ENCODE assay signal across 24 cellular contexts in the genomic region with DNA sequence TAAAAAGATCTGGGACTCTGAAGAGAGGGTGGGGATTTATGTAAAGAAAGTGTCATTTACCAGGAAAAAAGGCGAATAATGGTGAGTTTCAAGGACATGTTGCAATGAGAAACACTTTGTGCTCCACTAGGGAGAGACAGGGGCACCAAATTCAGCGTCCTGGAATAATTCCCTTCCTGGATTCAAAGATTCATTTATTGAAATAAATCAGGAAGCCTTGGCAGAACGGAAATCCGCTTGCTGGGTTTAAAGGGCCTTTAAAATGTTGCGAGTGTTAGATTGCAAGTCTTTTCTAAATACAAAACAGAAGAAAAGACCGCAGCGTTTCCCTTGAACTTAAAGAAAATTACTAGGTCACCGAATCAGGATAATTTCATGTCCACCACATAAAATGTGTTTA. TPM values are rescaled to one million over a fixed set of nuclear protein-coding genes. Genes with fewer than 3 reads are reported as not detected.
DNase-seq lines count a peak whose midpoint lies in the region; ATAC-seq, FAIRE-seq and TF ChIP-seq lines count a peak whose summit lies in the region.
"Had no signal": no experiment of that assay in that cellular context is flagged by ENCODE, and none has a peak within 500 bp of the region (broad histone marks: within the 10 kb centered on the region; RNA-seq: fewer than 3 reads in every experiment).

No MANE protein-coding gene starts in this region.

- no peak overlapping the region for H2BK5ac ChIP-seq in H9 (ENCODE audit: insufficient read length, low read length)

- H2AFZ ChIP-seq in H9 (ENCODE audit: low read length): no peak overlapping the region
- H2AFZ ChIP-seq in neural progenitor cell (replicated peaks): no peak overlapping the region

- H3K27me3 Mint-ChIP-seq in H9 (ENCODE audit: low read depth) (no peaks in the 10 kb centered on the region; the same call in 1 of the 2 replicates), neural progenitor cell (ENCODE audit: insufficient read depth, low read depth) (peaks cover 12% of the 10 kb centered on the region)

- no peaks in the 10 kb centered on the region for H4K20me1 ChIP-seq in H9 (ENCODE audit: control insufficient read depth, insufficient read depth, insufficient read length)
- H4K20me1 ChIP-seq in neural progenitor cell (ENCODE audit: low read depth): peaks cover 2% of the 10 kb centered on the region
- H4K20me1 ChIP-seq: BLaER1 treated with 17β-estradiol and CSF1 and Interleukin-3, amounts not matched to agents 10 nM and 100 nM had no signal

- H3K4me1 Mint-ChIP-seq in H9: peaks cover 39 to 52% of the 10 kb centered on the region in 2 experiments
- peaks cover 68% of the 10 kb centered on the region for H3K4me1 Mint-ChIP-seq in neural progenitor cell

- H2BK120ac ChIP-seq in H9 (ENCODE audit: low read depth, low read length, poor library complexity, severe bottlenecking): no peak overlapping the region

- H3K36me3 Mint-ChIP-seq in H9 (ENCODE audit: insufficient read depth in 1 of 3, low read depth in 3 of 3): peaks cover 2 to 9% (median 4%) of the 10 kb centered on the region in 3 experiments; a peak in 5 of 7 replicates
- H3K36me3 Mint-ChIP-seq in neural progenitor cell: peaks cover 3% of the 10 kb centered on the region
- H3K36me3 Mint-ChIP-seq: CD8-positive, alpha-beta memory T cell had no signal

- H4K8ac ChIP-seq in H9 (replicated peaks; ENCODE audit: insufficient read length, low read depth, low read length): no peak overlapping the region

- H3K79me2 ChIP-seq in H9 (ENCODE audit: insufficient read depth, low read length) (peaks cover 4% of the 10 kb centered on the region; the same call in 1 of the 2 replicates), neural progenitor cell (ENCODE audit: low read depth) (peaks cover 21% of the 10 kb centered on the region)

- no peaks in the 10 kb centered on the region for H3K36me3 ChIP-seq in neural progenitor cell
- H3K36me3 ChIP-seq: BLaER1 treated with 17β-estradiol and CSF1 and Interleukin-3, amounts not matched to agents 10 nM and 100 nM; MG63; Peyer's patch had no signal

- H3K9me3 Mint-ChIP-seq in H9 (peaks cover 0 to 53% of the 10 kb centered on the region in 2 experiments; a peak in 2 of 5 replicates), neural progenitor cell (no peaks in the 10 kb centered on the region)

- in situ Hi-C loops in astrocyte of the cerebellum (cut with HindIII; ENCODE audit: low sequenced_read_pairs): no loop called here

- H3K27ac ChIP-seq in H9 (ENCODE audit: insufficient read length, low read depth, low read length) (no peak overlapping the region), neural progenitor cell (no peak overlapping the region)
- H3K27ac ChIP-seq: A549; BLaER1 treated with 17β-estradiol and CSF1 and Interleukin-3, amounts not matched to agents 10 nM and 100 nM; HL-60; Peyer's patch had no signal

- H3K23me2 ChIP-seq in H9 (ENCODE audit: insufficient read length, low read depth, low read length, poor library complexity, severe bottlenecking): peaks cover 14% of the 10 kb centered on the region

- DNase-seq in H9: no peak
- no peak for DNase-seq in astrocyte of the cerebellum (ENCODE audit: low read depth)
- no peak for DNase-seq in neural progenitor cell (ENCODE audit: low spot score)
- DNase-seq in stimulated activated CD4-positive, alpha-beta T cell treated with anti-CD3 and anti-CD28 coated beads, Interleukin-4, amount 100 ng/mL, for 1 hour: no peak
- DNase-seq in iPS-NIHi11 (ENCODE audit: low spot score): no peak
- DNase-seq in D721Med (ENCODE audit: insufficient read length, low spot score): no peak
- DNase-seq in stimulated activated naive CD8-positive, alpha-beta T cell treated with anti-CD3 and anti-CD28 coated beads, Interleukin-15, Interleukin-2, amounts not matched to agents 100 U/mL and 50 U/mL, for 24 hours: no peak
- DNase-seq: CD8-positive, alpha-beta memory T cell; DMS79; Kasumi-1; MG63; NCI-H1092; NCI-H1436 treated with DMSO at 0.1 percent for 48 hours; NCI-H2029; NCI-H2171; NCI-H446; NCI-H526 treated with DMSO at 0.1 percent for 48 hours; Peyer's patch had no signal

- TF ChIP-seq CTCF in H9 (conservative IDR thresholded peaks at IDR 0.05): no peak
- TF ChIP-seq CTCF in astrocyte of the cerebellum (IDR thresholded peaks at IDR 0.05; ENCODE audit: low read depth, low read length, missing control alignments): no peak
- TF ChIP-seq CTCF in neural progenitor cell (IDR thresholded peaks at IDR 0.05): no peak
- no peak for TF ChIP-seq CTCF in D721Med (IDR thresholded peaks at IDR 0.05; ENCODE audit: insufficient read depth, missing control alignments)

- no peak overlapping the region for H3K23ac ChIP-seq in H9 (ENCODE audit: insufficient read length, low read depth, low read length)

- no peak overlapping the region for H2BK15ac ChIP-seq in H9 (ENCODE audit: low read depth, low read length)

- H3K14ac ChIP-seq in H9 (ENCODE audit: insufficient read depth, low read length): no peak overlapping the region

- H3K9me3 ChIP-seq in H9 (ENCODE audit: control insufficient read depth, low read depth, low read length): no peaks in the 10 kb centered on the region
- H3K9me3 ChIP-seq in neural progenitor cell (ENCODE audit: low read depth): no peaks in the 10 kb centered on the region
- H3K9me3 ChIP-seq: A549, MG63, Peyer's patch had no signal

- H3K4ac ChIP-seq in H9 (ENCODE audit: low read depth, low read length): no peak overlapping the region

- H3K27ac Mint-ChIP-seq in H9 (no peak overlapping the region), neural progenitor cell (peak overlapping the region; percentile 96)
- H3K27ac Mint-ChIP-seq: CD8-positive, alpha-beta memory T cell had no signal

- peak overlapping the region; percentile 94 for H3K4me3 Mint-ChIP-seq in H9
- H3K4me3 Mint-ChIP-seq in neural progenitor cell: peak overlapping the region; percentile 87
- H3K4me3 Mint-ChIP-seq: CD8-positive, alpha-beta memory T cell had no signal

- ATAC-seq in stimulated activated naive CD8-positive, alpha-beta T cell treated with anti-CD3 and anti-CD28 coated beads, Interleukin-15, Interleukin-2, amounts not matched to agents 100 U/mL and 50 U/mL, for 24 hours: no peak
- ATAC-seq: A549 had no signal

- H2AK5ac ChIP-seq in H9 (ENCODE audit: insufficient read length, low read length): no peak overlapping the region

- no peak overlapping the region for H2BK20ac ChIP-seq in H9 (ENCODE audit: low read depth, low read length, poor library complexity, severe bottlenecking)

- peaks cover 13% of the 10 kb centered on the region for H3F3A ChIP-seq in neural progenitor cell (ENCODE audit: low read depth)

- no peak overlapping the region for H4K91ac ChIP-seq in H9 (ENCODE audit: insufficient read length, low read depth, low read length)

- H3T11ph ChIP-seq in H9 (ENCODE audit: low read length): no peak overlapping the region

- no peak overlapping the region for H3K56ac ChIP-seq in H9 (ENCODE audit: insufficient read length, low read depth, low read length)

- no peak for FAIRE-seq in D721Med (lab: Jason Lieb, UNC)
- FAIRE-seq: A549, H54 had no signal

- no peak overlapping the region for H2BK12ac ChIP-seq in H9 (ENCODE audit: insufficient read length, low read depth, low read length)

- peak overlapping the region; percentile 98 for H3K4me2 ChIP-seq in H9 (ENCODE audit: insufficient read depth, insufficient read length, low read length)
- H3K4me2 ChIP-seq in neural progenitor cell: peak overlapping the region; percentile 84
- H3K4me2 ChIP-seq: A549; BLaER1 treated with 17β-estradiol and CSF1 and Interleukin-3, amounts not matched to agents 10 nM and 100 nM had no signal

- H3K4me1 ChIP-seq in H9 (ENCODE audit: insufficient read depth, low read length): no peaks in the 10 kb centered on the region; the same call in 1 of the 2 replicates
- peaks cover 20% of the 10 kb centered on the region for H3K4me1 ChIP-seq in neural progenitor cell
- H3K4me1 ChIP-seq: A549; BLaER1 treated with 17β-estradiol and CSF1 and Interleukin-3, amounts not matched to agents 10 nM and 100 nM; Peyer's patch had no signal

- H3K27me3 ChIP-seq in H9 (ENCODE audit: insufficient read depth, low read length) (no peaks in the 10 kb centered on the region), neural progenitor cell (peaks cover 46% of the 10 kb centered on the region)
- H3K27me3 ChIP-seq: Peyer's patch had no signal

- no peak overlapping the region for H4K5ac ChIP-seq in H9 (ENCODE audit: insufficient read length, low read depth, low read length)

- peak overlapping the region; percentile 66 for H3K4me3 ChIP-seq in astrocyte of the cerebellum (ENCODE audit: low read depth, low read length)
- peak overlapping the region; percentile 51 for H3K4me3 ChIP-seq in iPS-11a (ENCODE audit: low read depth, low read length)
- H3K4me3 ChIP-seq in neural progenitor cell: peak overlapping the region; percentile 48
- H3K4me3 ChIP-seq: A549; BLaER1 treated with 17β-estradiol and CSF1 and Interleukin-3, amounts not matched to agents 10 nM and 100 nM; MG63; Peyer's patch had no signal

- H3K79me1 ChIP-seq in H9 (ENCODE audit: insufficient read depth, low read depth, low read length, poor library complexity, severe bottlenecking): no peaks in the 10 kb centered on the region

- H3K18ac ChIP-seq in H9 (ENCODE audit: insufficient read length, low read depth, low read length): no peak overlapping the region

- H3K9ac ChIP-seq in H9 (ENCODE audit: extremely low read depth, insufficient read length, low read length): peak overlapping the region; percentile 69
- no peak overlapping the region for H3K9ac ChIP-seq in neural progenitor cell
- H3K9ac ChIP-seq: BLaER1 treated with 17β-estradiol and CSF1 and Interleukin-3, amounts not matched to agents 10 nM and 100 nM had no signal

- WGBS in H9 (ENCODE audit: extremely low coverage, insufficient read length, low lambda C conversion rate): no CpG with 5 or more reads among the region's 8 CpGs

RNA-seq across cellular contexts. Expression of a gene that starts 3.8 kb away (rescaled TPM):
- total RNA-seq in H9 (2021) (126 and 128 TPM in 2 replicates), neural progenitor cell (ENCODE audit: low replicate concordance) (2.6 and 3.4 TPM in 2 replicates)
- total RNA-seq: CD8-positive, alpha-beta memory T cell; HT1080; Peyer's patch had no signal

Comparison
In these comparisons a context has a peak if more than half of its experiments do, and no peak if none do; other contexts are left out.
1. RNA of a gene that starts 3.8 kb away (total RNA-seq): 126 to 128 TPM in H9; 2.6 to 3.4 TPM in neural progenitor cell; every median in the first group is over 10 times any median in the second.
2. Peak in every context shown above with its lines, with median percentiles within 50 percentile points of each other: H3K4me3 ChIP-seq.